In the genomic region with DNA sequence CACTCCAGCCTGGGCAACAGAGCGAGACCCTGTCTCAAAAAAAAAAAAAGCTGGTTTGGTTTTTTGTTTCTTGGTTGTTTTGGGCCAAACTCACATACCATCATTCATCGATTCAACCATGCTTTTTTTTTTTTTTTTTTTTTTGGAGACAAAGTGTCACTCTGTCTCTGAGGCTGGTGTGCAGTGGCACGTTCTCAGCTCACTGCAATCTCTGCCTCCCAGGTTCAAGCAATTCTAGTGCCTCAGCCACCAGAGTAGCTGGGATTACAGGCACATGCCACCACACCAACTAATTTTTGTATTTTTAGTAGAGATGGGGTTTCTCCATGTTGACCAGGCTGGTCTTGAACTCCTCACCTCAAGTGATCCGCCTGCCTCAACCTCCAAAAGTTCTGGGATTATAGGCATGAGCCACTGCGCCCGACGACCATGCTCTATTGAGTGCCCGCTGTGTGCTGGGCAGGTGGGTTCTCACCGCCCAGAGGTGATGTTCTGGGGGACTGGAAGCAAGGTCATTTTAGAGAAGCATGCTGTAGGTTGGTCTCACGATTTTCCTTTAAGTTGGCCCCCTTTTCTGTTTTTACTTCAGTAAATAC, we compare ENCODE assay signal across 10 cellular contexts. TPM values are rescaled to one million over a fixed set of nuclear protein-coding genes. Genes with fewer than 3 reads are reported as not detected.
DNase-seq lines count a peak whose midpoint lies in the region; ATAC-seq lines count a peak whose summit lies in the region.
"Had no signal": no experiment of that assay in that cellular context is flagged by ENCODE, and none has a peak within 500 bp of the region (broad histone marks: within the 10 kb centered on the region; RNA-seq: fewer than 3 reads in every experiment).

No MANE protein-coding gene starts in this region.

- H2BK15ac ChIP-seq in mesenchymal stem cell (ENCODE audit: low read depth, poor library complexity, severe bottlenecking), result no peak overlapping the region

- no peak overlapping the region for H3K18ac ChIP-seq in mesenchymal stem cell (ENCODE audit: low read depth in 1 of 2, low read length in 2 of 2)

- no peaks in the 10 kb centered on the region for H3K9me3 ChIP-seq in mesenchymal stem cell (ENCODE audit: control insufficient read depth, low read length)
- H3K9me3 ChIP-seq in stomach smooth muscle (ENCODE audit: control insufficient read depth in 2 of 2, low read length in 2 of 2), result no peaks in the 10 kb centered on the region
- no peaks in the 10 kb centered on the region for H3K9me3 ChIP-seq in Karpas-422 (ENCODE audit: low read length)
- H3K9me3 ChIP-seq: pancreas had no signal

- no peaks in the 10 kb centered on the region for H3K27me3 ChIP-seq in mesenchymal stem cell (ENCODE audit: control insufficient read depth in 1 of 2, insufficient read depth in 1 of 2, low read length in 2 of 2)
- no peaks in the 10 kb centered on the region for H3K27me3 ChIP-seq in stomach smooth muscle (ENCODE audit: control insufficient read depth in 1 of 2, insufficient read depth in 2 of 2, low read length in 2 of 2)
- no peaks in the 10 kb centered on the region for H3K27me3 ChIP-seq in Karpas-422 (ENCODE audit: low read length)
- H3K27me3 ChIP-seq: pancreas had no signal

- H3K36me3 Mint-ChIP-seq in activated CD4-positive, alpha-beta T cell treated with anti-CD3 and anti-CD28 coated beads, Interleukin-2, amount 10 ng/mL, durations not matched to agents 7 days and 5 days (ENCODE audit: low read depth), result peaks cover 13% of the 10 kb centered on the region
- H3K36me3 Mint-ChIP-seq in activated T-cell treated with anti-CD3 and anti-CD28 coated beads, Interleukin-2, amount 50 U/mL, for 72 hours (ENCODE audit: insufficient read depth in 2 of 2), result peaks cover 6 to 8% of the 10 kb centered on the region in 2 donors

- no peak overlapping the region for H3K14ac ChIP-seq in mesenchymal stem cell (ENCODE audit: low read length in 2 of 2)

- no peak overlapping the region for H3K9ac ChIP-seq in mesenchymal stem cell (ENCODE audit: low read length)
- H3K9ac ChIP-seq in stomach smooth muscle (ENCODE audit: low read length in 2 of 2), result no peak overlapping the region
- no peak overlapping the region for H3K9ac ChIP-seq in Karpas-422 (ENCODE audit: low read length)

- ATAC-seq in activated T-cell treated with anti-CD3 and anti-CD28 coated beads, Interleukin-2, amount 50 U/mL, for 72 hours (replicated peaks in 1 of 2), result no peak
- no peak for ATAC-seq in HG02973 (IDR thresholded peaks at IDR 0.05; ENCODE audit: unreplicated experiment)
- ATAC-seq: Panc1, pancreas had no signal

- H3K36me3 ChIP-seq in mesenchymal stem cell (ENCODE audit: control insufficient read depth in 1 of 2, insufficient read depth in 2 of 2, low read depth in 1 of 2, low read length in 2 of 2), result no peaks in the 10 kb centered on the region
- H3K36me3 ChIP-seq in stomach smooth muscle (ENCODE audit: control insufficient read depth in 2 of 2, insufficient read depth in 2 of 2, low read length in 2 of 2), result no peaks in the 10 kb centered on the region
- no peaks in the 10 kb centered on the region for H3K36me3 ChIP-seq in Karpas-422 (ENCODE audit: insufficient read depth, low read length)
- H3K36me3 ChIP-seq: pancreas had no signal

- H3K4me1 ChIP-seq in mesenchymal stem cell (ENCODE audit: control insufficient read depth, insufficient read depth, low read depth, low read length) (peaks cover 46% of the 10 kb centered on the region), stomach smooth muscle (ENCODE audit: control insufficient read depth, insufficient read depth, low read length) (peaks cover 28% of the 10 kb centered on the region), Karpas-422 (ENCODE audit: low read length) (peaks cover 33% of the 10 kb centered on the region)

- H3K9me2 ChIP-seq in Karpas-422 (replicated peaks; ENCODE audit: insufficient read depth, low read length), result no peaks in the 10 kb centered on the region

- H3K27ac ChIP-seq in mesenchymal stem cell (ENCODE audit: low read length, poor library complexity, severe bottlenecking) (no peak overlapping the region), stomach smooth muscle (ENCODE audit: low read length) (peak overlapping the region; percentile 99), Karpas-422 (ENCODE audit: low read length) (no peak overlapping the region)
- H3K27ac ChIP-seq: pancreas had no signal

- H2AFZ ChIP-seq in mesenchymal stem cell (ENCODE audit: low read depth, low read length), result no peak overlapping the region
- H2AFZ ChIP-seq in Karpas-422 (ENCODE audit: low read length), result no peak overlapping the region

- H2BK120ac ChIP-seq in mesenchymal stem cell (ENCODE audit: low read depth, low read length), result no peak overlapping the region

- H2AK5ac ChIP-seq in mesenchymal stem cell (ENCODE audit: low read length, severe bottlenecking), result no peak overlapping the region

- peak overlapping the region; percentile 15 for H2BK5ac ChIP-seq in mesenchymal stem cell (ENCODE audit: low read depth, low read length, poor library complexity, severe bottlenecking)

- POLR2A ChIA-PET in activated CD4-positive, alpha-beta T cell treated with anti-CD3 and anti-CD28 coated beads, Interleukin-2, amount 10 ng/mL, durations not matched to agents 7 days and 5 days (lab: Charles Lee), result interaction anchor here (0.7 to 4.7 kb wide), 4 partner anchors 8 to 15 kb away, joined by 3 to 92 read pairs (median 6); a partner anchor contains a TSS

- H3K9me3 Mint-ChIP-seq in activated CD4-positive, alpha-beta T cell treated with anti-CD3 and anti-CD28 coated beads, Interleukin-2, amount 10 ng/mL, durations not matched to agents 7 days and 5 days, result peaks cover 4% of the 10 kb centered on the region
- H3K9me3 Mint-ChIP-seq in activated T-cell treated with anti-CD3 and anti-CD28 coated beads, Interleukin-2, amount 50 U/mL, for 72 hours, result peaks cover 2 to 4% of the 10 kb centered on the region in 2 donors

- H2BK12ac ChIP-seq in mesenchymal stem cell (ENCODE audit: low read length in 2 of 2), result no peak overlapping the region

- H3K79me2 ChIP-seq in Karpas-422 (ENCODE audit: low read length), result no peaks in the 10 kb centered on the region

- DNase-seq in activated CD4-positive, alpha-beta T cell treated with anti-CD3 and anti-CD28 coated beads, Interleukin-2, amount 10 ng/mL, durations not matched to agents 7 days and 5 days, result no peak
- DNase-seq in activated CD4-positive, alpha-beta T cell treated with anti-CD3 and anti-CD28 coated beads, Interleukin-2, amount 50 U/mL, for 1 hour, result no peak
- DNase-seq in activated T-cell treated with anti-CD3 and anti-CD28 coated beads, Interleukin-2, amount 50 U/mL, for 72 hours, result peak in 1 of 2 donors; percentile 24
- no peak for DNase-seq in mesenchymal stem cell
- no peak for DNase-seq in NK-92 treated with Interleukin-12 subunit alpha and Interleukin-12 subunit beta, amount 100 ng/mL, for 24 hours (lab: John Stamatoyannopoulos, UW)
- DNase-seq in Karpas-422, result no peak

- peak overlapping the region; percentile 93 for H3K4me3 Mint-ChIP-seq in activated CD4-positive, alpha-beta T cell treated with anti-CD3 and anti-CD28 coated beads, Interleukin-2, amount 10 ng/mL, durations not matched to agents 7 days and 5 days
- peak overlapping the region; percentile 59 to 88 for H3K4me3 Mint-ChIP-seq in activated T-cell treated with anti-CD3 and anti-CD28 coated beads, Interleukin-2, amount 50 U/mL, for 72 hours

- H3K4me2 ChIP-seq in mesenchymal stem cell (ENCODE audit: low read length, poor library complexity, severe bottlenecking), result no peak overlapping the region
- H3K4me2 ChIP-seq in Karpas-422 (ENCODE audit: low read depth, low read length, poor library complexity, severe bottlenecking), result no peak overlapping the region

- peak overlapping the region; percentile 96 for H3K27ac Mint-ChIP-seq in activated CD4-positive, alpha-beta T cell treated with anti-CD3 and anti-CD28 coated beads, Interleukin-2, amount 10 ng/mL, durations not matched to agents 7 days and 5 days
- H3K27ac Mint-ChIP-seq in activated T-cell treated with anti-CD3 and anti-CD28 coated beads, Interleukin-2, amount 50 U/mL, for 72 hours, result peak overlapping the region; percentile 79

- no peaks in the 10 kb centered on the region for H3K79me1 ChIP-seq in mesenchymal stem cell (replicated peaks; ENCODE audit: low read length, poor library complexity, severe bottlenecking)

- no peaks in the 10 kb centered on the region for H4K20me1 ChIP-seq in Karpas-422 (ENCODE audit: insufficient read depth, low read depth, low read length)

- 91% methylated on average over 6 of the region's 10 CpGs for whole genome bisulfite sequencing in mesenchymal stem cell

- peaks cover 76% of the 10 kb centered on the region for H3K4me1 Mint-ChIP-seq in activated CD4-positive, alpha-beta T cell treated with anti-CD3 and anti-CD28 coated beads, Interleukin-2, amount 10 ng/mL, durations not matched to agents 7 days and 5 days
- peaks cover 81% of the 10 kb centered on the region for H3K4me1 Mint-ChIP-seq in activated T-cell treated with anti-CD3 and anti-CD28 coated beads, Interleukin-2, amount 50 U/mL, for 72 hours (ENCODE audit: low read depth)

- H3K4me3 ChIP-seq in mesenchymal stem cell (ENCODE audit: insufficient read depth in 1 of 2, low read depth in 1 of 2, low read length in 2 of 2) (no peak overlapping the region), stomach smooth muscle (ENCODE audit: low read length in 2 of 2) (no peak overlapping the region), Karpas-422 (ENCODE audit: low read length) (no peak overlapping the region)
- H3K4me3 ChIP-seq: pancreas had no signal

- no peak overlapping the region for H4K91ac ChIP-seq in mesenchymal stem cell (ENCODE audit: low read length)

- no peak overlapping the region for H4K8ac ChIP-seq in mesenchymal stem cell (ENCODE audit: low read length)

- CTCF ChIA-PET in activated CD4-positive, alpha-beta T cell treated with anti-CD3 and anti-CD28 coated beads, Interleukin-2, amount 10 ng/mL, durations not matched to agents 7 days and 5 days (lab: Charles Lee), result interaction anchor here (1.1 to 2.5 kb wide), 5 partner anchors 8 to 39 kb away, joined by 3 to 16 read pairs (median 5); a partner anchor contains a TSS

- H3K27me3 Mint-ChIP-seq in activated CD4-positive, alpha-beta T cell treated with anti-CD3 and anti-CD28 coated beads, Interleukin-2, amount 10 ng/mL, durations not matched to agents 7 days and 5 days, result no peaks in the 10 kb centered on the region
- no peaks in the 10 kb centered on the region for H3K27me3 Mint-ChIP-seq in activated T-cell treated with anti-CD3 and anti-CD28 coated beads, Interleukin-2, amount 50 U/mL, for 72 hours (ENCODE audit: low read depth)

- H3K4ac ChIP-seq in mesenchymal stem cell (ENCODE audit: low read depth in 1 of 2, low read length in 2 of 2), result no peak overlapping the region

- no peak overlapping the region for H3K23ac ChIP-seq in mesenchymal stem cell (ENCODE audit: low read length in 2 of 2)

RNA-seq across cellular contexts. Expression of a gene that starts 8.1 kb away (rescaled TPM):
- total RNA-seq in activated CD4-positive, alpha-beta T cell treated with anti-CD3 and anti-CD28 coated beads, Interleukin-2, amount 10 ng/mL, durations not matched to agents 7 days and 5 days, result 100 to 1,000 TPM; 343 to 347 TPM
- 100 to 1,000 TPM; 197 to 235 TPM for total RNA-seq in activated T-cell treated with anti-CD3 and anti-CD28 coated beads, Interleukin-2, amount 50 U/mL, for 72 hours
- polyA plus RNA-seq in mesenchymal stem cell (2013, experiment 1 of 2), result 173 TPM
- polyA plus RNA-seq in mesenchymal stem cell (2013, experiment 2 of 2), result 178 TPM
- 69.5 and 274 TPM in 2 replicates for total RNA-seq in Karpas-422 (2014; rRNA removed; shearing (Covaris generic); ENCODE audit: low replicate concordance)

RNA-seq across cellular contexts. Expression of a gene that starts 15.3 kb away (rescaled TPM):
- total RNA-seq in activated CD4-positive, alpha-beta T cell treated with anti-CD3 and anti-CD28 coated beads, Interleukin-2, amount 10 ng/mL, durations not matched to agents 7 days and 5 days, result 1 to 10 TPM; 6.3 to 7.2 TPM
- total RNA-seq in activated T-cell treated with anti-CD3 and anti-CD28 coated beads, Interleukin-2, amount 50 U/mL, for 72 hours, result 1 to 10 TPM; 2.2 to 2.8 TPM
- 0.30 TPM for polyA plus RNA-seq in mesenchymal stem cell (2013, experiment 1 of 2)
- 0.33 TPM for polyA plus RNA-seq in mesenchymal stem cell (2013, experiment 2 of 2)
- 0.37 and 0.87 TPM in 2 replicates for total RNA-seq in Karpas-422 (2014; rRNA removed; shearing (Covaris generic); ENCODE audit: low replicate concordance)

RNA-seq across cellular contexts. Expression of a gene that starts 33.3 kb away (rescaled TPM):
- 100 to 1,000 TPM; 156 to 181 TPM for total RNA-seq in activated CD4-positive, alpha-beta T cell treated with anti-CD3 and anti-CD28 coated beads, Interleukin-2, amount 10 ng/mL, durations not matched to agents 7 days and 5 days
- 100 to 1,000 TPM; 178 to 250 TPM for total RNA-seq in activated T-cell treated with anti-CD3 and anti-CD28 coated beads, Interleukin-2, amount 50 U/mL, for 72 hours
- 97.6 TPM for polyA plus RNA-seq in mesenchymal stem cell (2013, experiment 1 of 2)
- 98.6 TPM for polyA plus RNA-seq in mesenchymal stem cell (2013, experiment 2 of 2)
- 198 and 359 TPM in 2 replicates for total RNA-seq in Karpas-422 (2014; rRNA removed; shearing (Covaris generic); ENCODE audit: low replicate concordance)

RNA-seq across cellular contexts. Expression of a gene that starts 50.8 kb away (rescaled TPM):
- 10 to 100 TPM; 24.1 to 24.8 TPM for total RNA-seq in activated CD4-positive, alpha-beta T cell treated with anti-CD3 and anti-CD28 coated beads, Interleukin-2, amount 10 ng/mL, durations not matched to agents 7 days and 5 days
- 10 to 100 TPM; 55.5 to 58.0 TPM for total RNA-seq in activated T-cell treated with anti-CD3 and anti-CD28 coated beads, Interleukin-2, amount 50 U/mL, for 72 hours
- polyA plus RNA-seq in mesenchymal stem cell (2013, experiment 1 of 2), result 69.3 TPM
- polyA plus RNA-seq in mesenchymal stem cell (2013, experiment 2 of 2), result 64.4 TPM
- total RNA-seq in Karpas-422 (2014; rRNA removed; shearing (Covaris generic); ENCODE audit: low replicate concordance), result 10.7 and 13.6 TPM in 2 replicates
